22 cellular contexts compared by ENCODE assay signal in the genomic region with DNA sequence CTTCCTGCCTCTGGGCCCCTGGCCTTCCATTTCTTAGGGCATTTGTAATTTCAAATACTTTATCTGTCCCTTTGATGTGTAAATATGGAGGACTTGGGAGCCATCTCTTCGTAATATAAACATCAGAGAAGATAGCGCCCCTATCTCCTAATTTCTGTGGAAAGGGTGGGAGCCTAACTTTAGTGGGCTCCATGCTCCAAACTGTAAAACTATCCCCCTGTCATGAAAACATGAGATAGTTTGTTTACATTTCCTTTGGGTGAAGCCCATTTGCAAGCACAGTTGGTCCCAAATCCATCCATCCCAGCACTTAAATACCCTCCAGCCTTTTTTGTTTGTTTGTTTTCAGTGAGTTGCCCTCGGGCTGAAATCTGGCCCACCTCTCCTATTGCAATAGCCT.
"Had no signal": no experiment of that assay in that cellular context is flagged by ENCODE, and none has a peak within 500 bp of the region (broad histone marks: within the 10 kb centered on the region; RNA-seq: fewer than 3 reads in every experiment).

No MANE protein-coding gene starts in this region.

- H3K9ac ChIP-seq: parathyroid adenoma had no signal

- H3K4me3 Mint-ChIP-seq: activated B cell treated with CpG ODN at 0.5 μM for 24 hours; activated CD4-positive, alpha-beta memory T cell treated with anti-CD3 and anti-CD28 coated beads for 36 hours; activated CD4-positive, alpha-beta T cell treated with anti-CD3 and anti-CD28 coated beads for 36 hours; activated naive CD4-positive, alpha-beta T cell treated with anti-CD3 and anti-CD28 coated beads, Interleukin-2, amount 10 ng/mL, durations not matched to agents 7 days and 5 days; nephron; stimulated activated naive CD8-positive, alpha-beta T cell treated with anti-CD3 and anti-CD28 coated beads, Interleukin-15, Interleukin-2, amounts not matched to agents 100 ng/mL and 50 ng/mL, for 24 hours; T-helper 1 cell treated with Interleukin-12 subunit alpha and Interleukin-12 subunit beta and Interleukin-4 antibody, amounts not matched to agents 30 μg/mL and 1 μg/mL, for 36 hours had no signal

- H3K27me3 Mint-ChIP-seq: activated B cell treated with CpG ODN at 0.5 μM for 24 hours; activated CD4-positive, alpha-beta memory T cell treated with anti-CD3 and anti-CD28 coated beads for 36 hours; activated CD4-positive, alpha-beta T cell treated with anti-CD3 and anti-CD28 coated beads for 36 hours; activated naive CD4-positive, alpha-beta T cell treated with anti-CD3 and anti-CD28 coated beads, Interleukin-2, amount 10 ng/mL, durations not matched to agents 7 days and 5 days; stimulated activated naive CD8-positive, alpha-beta T cell treated with anti-CD3 and anti-CD28 coated beads, Interleukin-15, Interleukin-2, amounts not matched to agents 100 ng/mL and 50 ng/mL, for 24 hours had no signal

- H3K27me3 ChIP-seq: colonic mucosa, gastroesophageal sphincter, tibial artery had no signal

- DNase-seq: activated B cell treated with CpG ODN at 0.5 μM for 24 hours; activated CD4-positive, alpha-beta memory T cell treated with anti-CD3 and anti-CD28 coated beads for 36 hours; activated CD4-positive, alpha-beta T cell treated with anti-CD3 and anti-CD28 coated beads for 36 hours; activated effector memory CD4-positive, alpha-beta T cell treated with Interleukin-2 at 50 U/mL for 16 hours; activated naive CD4-positive, alpha-beta T cell treated with anti-CD3 and anti-CD28 coated beads, Interleukin-2, amount 10 ng/mL, durations not matched to agents 7 days and 5 days; activated T-cell treated with anti-CD3 and anti-CD28 coated beads, Interleukin-2, amount 50 U/mL, for 48 hours; amygdala; colonic mucosa; head of caudate nucleus; hypothalamus; nucleus accumbens; right cardiac atrium; stimulated activated CD4-positive, alpha-beta T cell treated with anti-CD3 and anti-CD28 coated beads, Interleukin-12 subunit alpha, Interleukin-12 subunit beta, amount 100 ng/mL, for 4 hours; stimulated activated CD4-positive, alpha-beta T cell treated with anti-CD3 and anti-CD28 coated beads, Interleukin-4, amount 100 ng/mL, for 4 hours; T1000; tibial artery had no signal

- H3K36me3 Mint-ChIP-seq: activated CD4-positive, alpha-beta memory T cell treated with anti-CD3 and anti-CD28 coated beads for 36 hours; activated naive CD4-positive, alpha-beta T cell treated with anti-CD3 and anti-CD28 coated beads, Interleukin-2, amount 10 ng/mL, durations not matched to agents 7 days and 5 days had no signal

- H3K9me3 Mint-ChIP-seq: activated B cell treated with CpG ODN at 0.5 μM for 24 hours; activated CD4-positive, alpha-beta memory T cell treated with anti-CD3 and anti-CD28 coated beads for 36 hours; activated naive CD4-positive, alpha-beta T cell treated with anti-CD3 and anti-CD28 coated beads, Interleukin-2, amount 10 ng/mL, durations not matched to agents 7 days and 5 days; nephron; stimulated activated naive CD8-positive, alpha-beta T cell treated with anti-CD3 and anti-CD28 coated beads, Interleukin-15, Interleukin-2, amounts not matched to agents 100 ng/mL and 50 ng/mL, for 24 hours; T-helper 1 cell treated with Interleukin-12 subunit alpha and Interleukin-12 subunit beta and Interleukin-4 antibody, amounts not matched to agents 30 μg/mL and 1 μg/mL, for 36 hours had no signal

- H3K4me1 ChIP-seq: colonic mucosa, gastroesophageal sphincter, parathyroid adenoma, tibial artery had no signal

- H3K36me3 ChIP-seq: colonic mucosa, gastroesophageal sphincter, tibial artery had no signal

- H3K27ac ChIP-seq: colonic mucosa, gastroesophageal sphincter, parathyroid adenoma, tibial artery had no signal

- FAIRE-seq: bronchial epithelial cell had no signal

- H3K9me3 ChIP-seq: colonic mucosa, gastroesophageal sphincter, tibial artery had no signal

- ATAC-seq: activated CD4-positive, alpha-beta T cell treated with anti-CD3 and anti-CD28 coated beads for 36 hours; gastroesophageal sphincter; right cardiac atrium had no signal

- H3K4me3 ChIP-seq: colonic mucosa, gastroesophageal sphincter, tibial artery had no signal

- H3K27ac Mint-ChIP-seq: activated B cell treated with CpG ODN at 0.5 μM for 24 hours; activated CD4-positive, alpha-beta memory T cell treated with anti-CD3 and anti-CD28 coated beads for 36 hours; activated CD4-positive, alpha-beta T cell treated with anti-CD3 and anti-CD28 coated beads for 36 hours; activated naive CD4-positive, alpha-beta T cell treated with anti-CD3 and anti-CD28 coated beads, Interleukin-2, amount 10 ng/mL, durations not matched to agents 7 days and 5 days; nephron; stimulated activated naive CD8-positive, alpha-beta T cell treated with anti-CD3 and anti-CD28 coated beads, Interleukin-15, Interleukin-2, amounts not matched to agents 100 ng/mL and 50 ng/mL, for 24 hours; T-helper 1 cell treated with Interleukin-12 subunit alpha and Interleukin-12 subunit beta and Interleukin-4 antibody, amounts not matched to agents 30 μg/mL and 1 μg/mL, for 36 hours had no signal

- H3K4me1 Mint-ChIP-seq: activated B cell treated with CpG ODN at 0.5 μM for 24 hours, nephron had no signal
